ENCODE assay signal across 19 cellular contexts in genomic region chr7:30214651-30215137, GRCh38.
DNase-seq lines count a peak whose midpoint lies in the region; ATAC-seq lines count a peak whose summit lies in the region.
"Had no signal": no experiment of that assay in that cellular context is flagged by ENCODE, and none has a peak within 500 bp of the region (broad histone marks: within the 10 kb centered on the region; RNA-seq: fewer than 3 reads in every experiment).

No MANE protein-coding gene starts in this region.

- ATAC-seq in GM18498 (IDR thresholded peaks at IDR 0.05; ENCODE audit: unreplicated experiment) (peak; percentile 70), GM19025 (IDR thresholded peaks at IDR 0.05; ENCODE audit: low read depth, unreplicated experiment) (peak; percentile 71), HG02588 (IDR thresholded peaks at IDR 0.05; ENCODE audit: unreplicated experiment) (peak; percentile 49), HG03442 (IDR thresholded peaks at IDR 0.05; ENCODE audit: unreplicated experiment) (peak; percentile 52), GM21367 (IDR thresholded peaks at IDR 0.05; ENCODE audit: unreplicated experiment) (no peak)
- ATAC-seq: activated CD8-positive, alpha-beta memory T cell treated with anti-CD3 and anti-CD28 coated beads, Interleukin-2, amount 10 ng/mL, durations not matched to agents 7 days and 5 days had no signal

- no peak for DNase-seq in medulla oblongata (ENCODE audit: extremely low spot score)
- no peak for DNase-seq in COR-L47 (lab: John Stamatoyannopoulos, UW)
- no peak for DNase-seq in C1 segment of cervical spinal cord (lab: John Stamatoyannopoulos, UW)
- DNase-seq: activated CD4-positive, alpha-beta T cell treated with anti-CD3 and anti-CD28 coated beads for 4 hours; activated CD8-positive, alpha-beta memory T cell treated with anti-CD3 and anti-CD28 coated beads, Interleukin-2, amount 10 ng/mL, durations not matched to agents 7 days and 5 days; CD4-positive, CD25-positive, alpha-beta regulatory T cell; central memory CD4-positive, alpha-beta T cell; mesenchymal stem cell; naive B cell; NCI-H2171; NCI-H526; nucleus accumbens; stimulated activated CD4-positive, alpha-beta T cell treated with anti-CD3 and anti-CD28 coated beads, Interleukin-2, amount 100 ng/mL, for 48 hours; stimulated activated naive CD4-positive, alpha-beta T cell treated with Interleukin-2 at 50 U/mL for 16 hours had no signal
